ENCODE assay signal across 20 cellular contexts in the genomic region with DNA sequence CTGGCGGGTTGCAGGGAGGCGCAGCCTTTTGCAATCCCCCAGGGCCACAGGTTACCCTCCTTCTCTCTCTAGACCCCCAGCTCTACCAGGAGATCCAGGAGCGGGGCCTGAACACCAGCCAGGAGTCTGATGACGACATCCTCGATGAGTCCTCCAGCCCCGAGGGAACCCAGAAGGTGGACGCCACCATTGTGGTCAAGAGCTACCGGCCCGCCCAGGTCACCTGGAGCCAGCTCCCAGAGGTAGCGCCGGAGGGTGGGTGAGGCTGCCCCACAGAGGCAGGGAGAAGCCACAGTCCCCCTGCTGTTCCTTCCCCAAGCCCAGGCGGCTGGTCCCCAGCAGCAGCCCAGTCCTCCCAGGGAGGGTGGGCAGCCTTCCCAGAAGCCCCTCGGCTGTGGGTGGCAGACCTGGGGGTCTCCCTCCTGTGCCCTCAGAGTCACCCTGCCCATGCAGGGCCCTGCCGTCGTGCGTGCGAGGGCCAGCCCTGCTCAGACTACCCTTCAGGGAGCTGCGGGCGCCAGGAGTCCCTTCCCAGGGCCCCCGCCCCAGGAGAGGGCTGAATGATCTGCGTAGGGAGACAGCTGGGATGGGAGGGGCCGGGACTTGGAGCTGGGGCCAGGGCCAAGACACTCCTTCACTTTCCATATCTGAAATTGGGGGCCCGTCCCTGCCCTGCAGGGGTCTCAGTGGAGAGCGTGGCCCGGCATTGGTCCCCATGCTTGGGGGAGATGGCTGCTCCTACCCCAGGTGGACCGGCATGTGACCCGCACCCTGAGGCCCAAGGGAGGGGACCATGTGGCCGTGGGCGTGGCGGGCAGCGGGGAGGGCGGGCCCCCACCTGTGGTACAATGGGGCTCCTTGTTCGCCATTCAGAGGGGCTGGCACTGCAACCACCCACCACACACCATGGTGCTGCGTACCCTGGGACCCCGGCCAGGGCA. TPM values are rescaled to one million over a fixed set of nuclear protein-coding genes. Genes with fewer than 3 reads are reported as not detected.
DNase-seq lines count a peak whose midpoint lies in the region; ATAC-seq and TF ChIP-seq lines count a peak whose summit lies in the region.
"Had no signal": no experiment of that assay in that cellular context is flagged by ENCODE, and none has a peak within 500 bp of the region (broad histone marks: within the 10 kb centered on the region; RNA-seq: fewer than 3 reads in every experiment).

No MANE protein-coding gene starts in this region.

- peak overlapping the region; percentile 81 for H2BK120ac ChIP-seq in neuronal stem cell (ENCODE audit: low read depth, low read length)

- peak overlapping the region; percentile 17 for H4K8ac ChIP-seq in neuronal stem cell (ENCODE audit: low read depth, low read length)

- CTCF ChIA-PET in T-cell (lab: Charles Lee) = no interaction called here

- no peaks in the 10 kb centered on the region for H3K4me1 Mint-ChIP-seq in CD14-positive monocyte
- peaks cover 9% of the 10 kb centered on the region for H3K4me1 Mint-ChIP-seq in glutamatergic neuron (ENCODE audit: low read depth, unreplicated experiment)
- H3K4me1 Mint-ChIP-seq in T-cell = peaks cover 0 to 6% (median 3%) of the 10 kb centered on the region in 3 donors
- H3K4me1 Mint-ChIP-seq: activated naive CD4-positive, alpha-beta T cell treated with anti-CD3 and anti-CD28 coated beads, Interleukin-2, amount 10 ng/mL, durations not matched to agents 7 days and 5 days had no signal

- no peak overlapping the region for H3K4me3 ChIP-seq in neuronal stem cell (ENCODE audit: low read length in 2 of 2)
- H3K4me3 ChIP-seq: lung had no signal

- H4K91ac ChIP-seq in neuronal stem cell (ENCODE audit: low read depth, low read length, poor library complexity) = peak overlapping the region; percentile 72

- peak overlapping the region; percentile 94 for H2BK12ac ChIP-seq in neuronal stem cell (ENCODE audit: low read length)

- ATAC-seq in T-cell (replicated peaks in 1 of 4) (no peak), GM21786 (IDR thresholded peaks at IDR 0.05; ENCODE audit: unreplicated experiment) (no peak)
- ATAC-seq: CD8-positive, alpha-beta T cell had no signal

- peak overlapping the region; percentile 73 for H3K23ac ChIP-seq in neuronal stem cell (ENCODE audit: low read depth, low read length, poor library complexity)

- peaks cover 0 to 5% of the 10 kb centered on the region in 2 donors for H3K9me3 ChIP-seq in neuronal stem cell (replicated peaks in 1 of 2; ENCODE audit: control insufficient read depth in 2 of 2, insufficient read depth in 1 of 2, low read depth in 1 of 2, low read length in 2 of 2)
- H3K9me3 ChIP-seq: neutrophil had no signal

- no peak overlapping the region for H3K9ac ChIP-seq in neuronal stem cell (ENCODE audit: low read depth, low read length, poor library complexity)

- H3K36me3 ChIP-seq in neuronal stem cell (replicated peaks in 1 of 2; ENCODE audit: control insufficient read depth in 2 of 2, insufficient read depth in 2 of 2, low read length in 2 of 2) = no peaks in the 10 kb centered on the region
- H3K36me3 ChIP-seq: neutrophil had no signal

- H3K4ac ChIP-seq in neuronal stem cell (ENCODE audit: low read length) = no peak overlapping the region

- peak overlapping the region; percentile 82 for H2BK5ac ChIP-seq in neuronal stem cell (ENCODE audit: low read length)

- H2AFZ ChIP-seq in neuronal stem cell (ENCODE audit: low read length) = no peak overlapping the region

- intact Hi-C loops in CD14-positive monocyte (cut with micrococcal nuclease) = no loop called here

- peak; percentile 16 for DNase-seq in 8988T
- peak; percentile 39 for DNase-seq in CD14-positive monocyte (ENCODE audit: low spot score)
- DNase-seq in glutamatergic neuron = peak; percentile 11
- no peak for DNase-seq in neuronal stem cell (ENCODE audit: low spot score)
- DNase-seq in T-cell = no peak
- no peak for DNase-seq in activated gamma-delta T cell treated with Interleukin-2 at 50 U/mL for 16 hours
- DNase-seq in NCI-H226 = no peak
- DNase-seq: activated CD4-positive, CD25-positive, alpha-beta regulatory T cell treated with anti-CD3 and anti-CD28 coated beads, Interleukin-2, amount 50 U/mL, for 72 hours; activated naive CD4-positive, alpha-beta T cell treated with anti-CD3 and anti-CD28 coated beads, Interleukin-2, amount 10 ng/mL, durations not matched to agents 7 days and 5 days; activated T-cell treated with anti-CD3 and anti-CD28 coated beads, Interleukin-2, amount 50 U/mL, for 48 hours; anterior cingulate cortex; caudate nucleus; H7; NCI-H146; NCI-H2171 treated with DMSO at 0.1 percent for 48 hours; NCI-H69 had no signal

- H3K18ac ChIP-seq in neuronal stem cell (ENCODE audit: low read length) = peak overlapping the region; percentile 83

- no peak overlapping the region for H3K27ac ChIP-seq in neuronal stem cell (replicated peaks; ENCODE audit: low read length)
- H3K27ac ChIP-seq: neutrophil had no signal

- peaks cover 8% of the 10 kb centered on the region for H3K79me1 ChIP-seq in neuronal stem cell (ENCODE audit: low read depth, low read length)

- TF ChIP-seq CTCF in CD14-positive monocyte (IDR thresholded peaks at IDR 0.05) (no peak), glutamatergic neuron (IDR thresholded peaks at IDR 0.05; ENCODE audit: partially characterized antibody, unreplicated experiment) (no peak)

- peaks cover 18 to 23% of the 10 kb centered on the region in 2 donors for H3K4me1 ChIP-seq in neuronal stem cell (ENCODE audit: control insufficient read depth in 2 of 2, insufficient read depth in 1 of 2, low read depth in 1 of 2, low read length in 2 of 2)

- no peak overlapping the region for H3K4me2 ChIP-seq in neuronal stem cell (ENCODE audit: insufficient read depth, low read length, poor library complexity, severe bottlenecking)

- WGBS in neuronal stem cell (ENCODE audit: extremely low coverage in 2 of 2, insufficient read length in 2 of 2, insufficient replicate concordance in 1 of 2), 2 donors = no CpG with 5 or more reads among the region's 35 CpGs

- H3K4me3 Mint-ChIP-seq in CD14-positive monocyte (no peak overlapping the region), glutamatergic neuron (ENCODE audit: unreplicated experiment) (no peak overlapping the region), T-cell (no peak overlapping the region)
- H3K4me3 Mint-ChIP-seq: activated naive CD4-positive, alpha-beta T cell treated with anti-CD3 and anti-CD28 coated beads, Interleukin-2, amount 10 ng/mL, durations not matched to agents 7 days and 5 days; CD8-positive, alpha-beta T cell had no signal

- H2AK5ac ChIP-seq in neuronal stem cell (ENCODE audit: low read depth, low read length) = peak overlapping the region; percentile 96

- H3K36me3 Mint-ChIP-seq in CD14-positive monocyte (no peaks in the 10 kb centered on the region), glutamatergic neuron (ENCODE audit: unreplicated experiment) (no peaks in the 10 kb centered on the region), T-cell (no peaks in the 10 kb centered on the region)
- H3K36me3 Mint-ChIP-seq: activated naive CD4-positive, alpha-beta T cell treated with anti-CD3 and anti-CD28 coated beads, Interleukin-2, amount 10 ng/mL, durations not matched to agents 7 days and 5 days; CD8-positive, alpha-beta T cell had no signal

- peaks cover 0 to 1% (median 0%) of the 10 kb centered on the region in 7 donors for H3K9me3 Mint-ChIP-seq in CD14-positive monocyte
- H3K9me3 Mint-ChIP-seq in glutamatergic neuron (ENCODE audit: unreplicated experiment) = no peaks in the 10 kb centered on the region
- H3K9me3 Mint-ChIP-seq in T-cell = no peaks in the 10 kb centered on the region
- H3K9me3 Mint-ChIP-seq: activated naive CD4-positive, alpha-beta T cell treated with anti-CD3 and anti-CD28 coated beads, Interleukin-2, amount 10 ng/mL, durations not matched to agents 7 days and 5 days; CD8-positive, alpha-beta T cell had no signal

- H2BK15ac ChIP-seq in neuronal stem cell (ENCODE audit: low read length) = peak overlapping the region; percentile 100

- H3K27ac Mint-ChIP-seq in CD14-positive monocyte (peak overlapping the region in 1 of 7 donors; percentile 31), glutamatergic neuron (ENCODE audit: unreplicated experiment) (no peak overlapping the region), T-cell (no peak overlapping the region)
- H3K27ac Mint-ChIP-seq: activated naive CD4-positive, alpha-beta T cell treated with anti-CD3 and anti-CD28 coated beads, Interleukin-2, amount 10 ng/mL, durations not matched to agents 7 days and 5 days; CD8-positive, alpha-beta T cell had no signal

- POLR2A ChIA-PET in T-cell (lab: Charles Lee) = no interaction called here

- no peaks in the 10 kb centered on the region for H3K27me3 ChIP-seq in neuronal stem cell (ENCODE audit: control insufficient read depth in 3 of 3, insufficient read depth in 3 of 3, low read depth in 1 of 3, low read length in 3 of 3)
- H3K27me3 ChIP-seq: neutrophil had no signal

- H3K14ac ChIP-seq in neuronal stem cell (ENCODE audit: low read length) = peak overlapping the region; percentile 38

- H3K27me3 Mint-ChIP-seq in CD14-positive monocyte (ENCODE audit: low read depth in 3 of 3) (peaks cover 2 to 3% (median 2%) of the 10 kb centered on the region in 3 donors), glutamatergic neuron (ENCODE audit: unreplicated experiment) (peaks cover 9% of the 10 kb centered on the region), T-cell (peaks cover 0 to 5% of the 10 kb centered on the region in 2 donors)
- H3K27me3 Mint-ChIP-seq: activated naive CD4-positive, alpha-beta T cell treated with anti-CD3 and anti-CD28 coated beads, Interleukin-2, amount 10 ng/mL, durations not matched to agents 7 days and 5 days had no signal

RNA-seq across cellular contexts. Expression of a gene that starts 12.9 kb away (rescaled TPM):
- not detected for polyA plus RNA-seq in CD14-positive monocyte
- total RNA-seq in glutamatergic neuron (ENCODE audit: unreplicated experiment) = 0.34 TPM
- polyA plus RNA-seq in neuronal stem cell (2013, experiment 1 of 2) = 1.5 TPM
- polyA plus RNA-seq in neuronal stem cell (2013, experiment 2 of 2) = 1.4 TPM
- under 1 TPM in 4 of 5 donors, not detected in 1; 0.22 to 0.44 (median 0.29) TPM for total RNA-seq in T-cell
- total RNA-seq: CD8-positive, alpha-beta T cell had no signal

Comparison
In these comparisons a context has a peak if more than half of its experiments do, and no peak if none do; other contexts are left out.
1. DNase-seq: peak in 8988T (single experiment), CD14-positive monocyte (single experiment) and glutamatergic neuron (single experiment); none in neuronal stem cell (single experiment), T-cell (0 of 34), activated gamma-delta T cell treated with Interleukin-2 at 50 U/mL for 16 hours (single experiment) and NCI-H226 (single experiment).